ENCODE assay signal across 17 cellular contexts in the genomic region with DNA sequence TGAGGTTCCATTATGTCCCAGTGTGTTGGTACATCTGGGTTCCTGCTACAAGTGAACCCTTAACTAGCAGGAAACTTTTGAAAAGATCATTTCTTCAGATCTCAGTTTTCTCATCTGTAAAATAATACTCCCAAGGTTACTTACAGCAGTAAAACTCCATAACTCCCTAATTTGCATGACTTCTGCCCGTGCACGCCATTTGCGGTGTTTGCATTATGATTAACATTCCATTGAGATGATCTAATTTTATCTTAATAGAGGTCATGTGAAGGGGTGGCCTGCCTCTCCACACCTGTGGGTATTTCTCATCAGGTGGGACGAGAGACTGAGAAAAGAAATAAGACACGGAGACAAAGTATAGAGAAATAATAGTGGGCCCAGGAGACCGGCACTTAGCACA.
DNase-seq lines count a peak whose midpoint lies in the region; ATAC-seq, FAIRE-seq and TF ChIP-seq lines count a peak whose summit lies in the region.
"Had no signal": no experiment of that assay in that cellular context is flagged by ENCODE, and none has a peak within 500 bp of the region (broad histone marks: within the 10 kb centered on the region; RNA-seq: fewer than 3 reads in every experiment).

No MANE protein-coding gene starts in this region.

- H3K27me3 ChIP-seq in OCI-LY3 (ENCODE audit: low read depth, low read length) (no peaks in the 10 kb centered on the region), small intestine (ENCODE audit: control insufficient read depth in 2 of 2, insufficient read depth in 2 of 2, low read length in 2 of 2) (no peaks in the 10 kb centered on the region), heart left ventricle (no peaks in the 10 kb centered on the region), GM23248 (replicated peaks; ENCODE audit: insufficient read depth) (no peaks in the 10 kb centered on the region)
- H3K27me3 ChIP-seq in effector memory CD4-positive, alpha-beta T cell (replicated peaks; ENCODE audit: control insufficient read depth, insufficient read depth, low read length, poor library complexity, severe bottlenecking), result no peaks in the 10 kb centered on the region

- no peak for TF ChIP-seq CTCF in OCI-LY3 (IDR thresholded peaks at IDR 0.05; ENCODE audit: low read depth, low read length)
- no peak for TF ChIP-seq CTCF in heart left ventricle (IDR thresholded peaks at IDR 0.05)

- in situ Hi-C loops in GM23248 (cut with MboI), result loop anchor here (5.0 to 25.0 kb wide), 2 partner anchors 555 to 955 kb away; no protein-coding TSS in a partner anchor

- DNase-seq in NCI-H146 (lab: John Stamatoyannopoulos, UW) (peak; percentile 4), NCI-H146 treated with DMSO at 0.1 percent for 48 hours (lab: John Stamatoyannopoulos, UW; ENCODE audit: unreplicated experiment) (no peak), epithelial cell of prostate (ENCODE audit: low read depth, low spot score) (peak; percentile 5), small intestine (peak; percentile 7), heart left ventricle (no peak), GM23248 (no peak)
- no peak for DNase-seq in effector memory CD4-positive, alpha-beta T cell
- DNase-seq: 8988T, H9, KG1, MV-4-11, NCI-H2029 treated with DMSO at 0.1 percent for 48 hours, NCI-H2171 had no signal

- peak overlapping the region; percentile 21; the same call in 1 of the 2 replicates for H3K4me2 ChIP-seq in OCI-LY3 (ENCODE audit: low read length)
- no peak overlapping the region for H3K4me2 ChIP-seq in GM23248 (ENCODE audit: unreplicated experiment)

- no peaks in the 10 kb centered on the region for H3K79me2 ChIP-seq in OCI-LY3 (ENCODE audit: low read length)
- no peaks in the 10 kb centered on the region for H3K79me2 ChIP-seq in GM23248 (ENCODE audit: insufficient read depth)

- H3F3A ChIP-seq in GM23248 (ENCODE audit: insufficient read depth), result no peaks in the 10 kb centered on the region

- H3K9me3 ChIP-seq in OCI-LY3 (ENCODE audit: insufficient read depth, low read length), result no peaks in the 10 kb centered on the region
- H3K9me3 ChIP-seq in small intestine (ENCODE audit: control insufficient read depth, low read depth), result no peaks in the 10 kb centered on the region
- no peaks in the 10 kb centered on the region for H3K9me3 ChIP-seq in heart left ventricle
- no peaks in the 10 kb centered on the region for H3K9me3 ChIP-seq in effector memory CD4-positive, alpha-beta T cell (ENCODE audit: control insufficient read depth, low read length)
- H3K9me3 ChIP-seq in GM23248 (ENCODE audit: low read depth), result no peaks in the 10 kb centered on the region

- 49 to 58% (median 50%) methylated on average over 6 of the region's 6 CpGs for WGBS in small intestine, 3 donors
- 65 to 72% (median 71%) methylated on average over 6 of the region's 6 CpGs for WGBS in heart left ventricle, 4 donors
- WGBS in GM23248 (ENCODE audit: low coverage in 1 of 2, low lambda C conversion rate in 2 of 2, missing lambda C conversion rate in 2 of 2), 2 experiments, result 36 to 37% methylated on average over 6 of the region's 6 CpGs

- ATAC-seq in heart left ventricle, result no peak
- ATAC-seq: HepG2 had no signal

- intact Hi-C loops in heart left ventricle (cut with DNase I), result loop anchor here (1.0 to 10.0 kb wide), 6 partner anchors 218 to 600 kb away; a partner anchor contains a TSS

- no peak for TF ChIP-seq POLR2A in heart left ventricle (IDR thresholded peaks at IDR 0.05)

- H4K20me1 ChIP-seq in OCI-LY3 (ENCODE audit: insufficient read depth, low read length) (no peaks in the 10 kb centered on the region), GM23248 (ENCODE audit: insufficient read depth) (no peaks in the 10 kb centered on the region)

- H3K9ac ChIP-seq in OCI-LY3 (ENCODE audit: low read length) (no peak overlapping the region), GM23248 (no peak overlapping the region)

- no peak for FAIRE-seq in small intestine (lab: Jason Lieb, UNC)
- FAIRE-seq: GM12891, HepG2 had no signal

- H3K4me3 ChIP-seq in OCI-LY3 (ENCODE audit: low read length) (no peak overlapping the region), small intestine (ENCODE audit: low read depth in 1 of 2, low read length in 2 of 2) (no peak overlapping the region), heart left ventricle (no peak overlapping the region), GM23248 (no peak overlapping the region)
- no peak overlapping the region for H3K4me3 ChIP-seq in effector memory CD4-positive, alpha-beta T cell (ENCODE audit: insufficient read depth, low read depth, low read length, poor library complexity, severe bottlenecking)

- H3K9me2 ChIP-seq in GM23248 (ENCODE audit: insufficient read depth), result no peaks in the 10 kb centered on the region

- H3K27ac ChIP-seq in OCI-LY3 (ENCODE audit: low read length), result no peak overlapping the region
- no peak overlapping the region for H3K27ac ChIP-seq in epithelial cell of prostate
- H3K27ac ChIP-seq in small intestine (ENCODE audit: low read depth in 1 of 2, low read length in 1 of 2), result no peak overlapping the region
- no peak overlapping the region for H3K27ac ChIP-seq in heart left ventricle
- H3K27ac ChIP-seq in effector memory CD4-positive, alpha-beta T cell (ENCODE audit: insufficient read depth, low read length, poor library complexity, severe bottlenecking), result no peak overlapping the region
- H3K27ac ChIP-seq in GM23248, result no peak overlapping the region
- H3K27ac ChIP-seq: RWPE1 had no signal

- H2AFZ ChIP-seq in OCI-LY3 (ENCODE audit: low read depth, low read length) (no peak overlapping the region), GM23248 (no peak overlapping the region)

- H3K36me3 ChIP-seq in OCI-LY3 (replicated peaks; ENCODE audit: low read depth, low read length), result no peaks in the 10 kb centered on the region
- H3K36me3 ChIP-seq in small intestine (ENCODE audit: control insufficient read depth in 2 of 2, insufficient read depth in 2 of 2, low read length in 2 of 2), result no peaks in the 10 kb centered on the region
- H3K36me3 ChIP-seq in heart left ventricle, result no peaks in the 10 kb centered on the region
- H3K36me3 ChIP-seq in effector memory CD4-positive, alpha-beta T cell (ENCODE audit: control insufficient read depth, insufficient read depth, low read length), result no peaks in the 10 kb centered on the region
- no peaks in the 10 kb centered on the region for H3K36me3 ChIP-seq in GM23248 (ENCODE audit: low read depth)

- peaks cover 21% of the 10 kb centered on the region for H3K4me1 ChIP-seq in OCI-LY3 (ENCODE audit: low read length)
- H3K4me1 ChIP-seq in small intestine (ENCODE audit: control insufficient read depth in 2 of 2, insufficient read depth in 1 of 2, low read depth in 1 of 2, low read length in 1 of 2), result no peaks in the 10 kb centered on the region
- no peaks in the 10 kb centered on the region for H3K4me1 ChIP-seq in heart left ventricle
- no peaks in the 10 kb centered on the region for H3K4me1 ChIP-seq in effector memory CD4-positive, alpha-beta T cell (ENCODE audit: control insufficient read depth, insufficient read depth, low read length, poor library complexity, severe bottlenecking)
- H3K4me1 ChIP-seq in GM23248 (ENCODE audit: insufficient read depth), result no peaks in the 10 kb centered on the region

Comparison
In these comparisons a context has a peak if more than half of its experiments do, and no peak if none do; other contexts are left out.
1. DNase-seq: peak in NCI-H146 (single experiment), epithelial cell of prostate (single experiment) and small intestine (single experiment); none in NCI-H146 treated with DMSO at 0.1 percent for 48 hours (single experiment), heart left ventricle (0 of 5), effector memory CD4-positive, alpha-beta T cell (0 of 3) and GM23248 (single experiment).